Comparison of ENCODE assay signal across 1 cellular context in the genomic region with DNA sequence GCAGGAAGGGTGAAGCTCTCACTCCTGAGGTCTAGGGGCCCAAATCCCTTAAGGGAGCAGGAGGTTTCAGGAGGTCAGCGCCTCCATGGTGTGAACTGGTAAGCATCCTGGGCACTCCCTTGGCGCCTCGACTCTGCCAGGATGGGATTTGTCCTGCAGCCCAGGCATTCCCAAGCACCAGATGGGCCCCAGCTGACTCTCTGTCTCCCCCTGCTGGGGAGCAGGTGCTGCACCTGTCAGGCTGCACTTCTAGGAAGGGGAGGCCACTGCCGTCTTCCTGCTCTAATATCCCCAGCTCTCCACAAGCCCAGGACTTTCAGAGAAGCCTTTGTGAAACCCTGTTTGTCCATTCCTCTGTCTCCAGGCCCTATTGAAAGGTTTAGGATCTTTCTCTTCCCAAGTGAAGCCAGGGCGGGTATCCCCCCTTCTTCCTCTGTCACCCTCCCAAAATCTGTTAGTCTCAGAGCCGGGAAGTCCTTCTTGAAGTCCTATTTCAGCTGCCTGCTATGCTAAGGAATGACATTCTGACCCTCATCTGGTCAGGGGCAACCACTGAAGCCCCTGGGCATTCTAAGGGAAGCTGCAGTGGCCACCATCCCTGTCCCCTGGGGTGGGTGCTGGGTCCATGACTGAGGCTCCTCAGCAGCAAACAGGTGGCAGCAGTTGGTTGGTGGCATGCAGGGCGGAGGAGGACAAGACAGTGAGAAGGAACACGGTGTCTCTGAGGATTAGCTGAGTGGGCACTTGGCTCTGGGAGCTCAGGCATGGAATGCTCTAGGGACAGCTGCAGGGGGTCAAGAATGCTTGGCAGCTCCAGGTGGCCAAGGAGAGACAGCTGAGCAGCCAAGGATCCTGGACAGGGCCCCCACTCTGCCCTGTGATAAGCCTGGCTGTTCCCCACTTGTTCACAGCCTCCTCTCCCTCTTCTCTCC.
TF ChIP-seq lines count a peak whose summit lies in the region.

No MANE protein-coding gene starts in this region.

TF ChIP-seq in H1, 55 proteins besides CTCF, POLR2A, EP300 and RAD21:
- TF ChIP-seq SIN3A (conservative IDR thresholded peaks at IDR 0.05 in 1 of 2, IDR thresholded peaks at IDR 0.05 in 1 of 2; ENCODE audit: low read depth in 1 of 2, low read length in 2 of 2) (0 out of 4 replicates have a peak, but pooled peaks of 1 of the 2 experiments have one; percentile 7), GABPA (IDR thresholded peaks at IDR 0.05; ENCODE audit: borderline replicate concordance, insufficient read depth, low read length) (peak; percentile 38; the same call in 1 of the 2 replicates), TAF7 (optimal IDR thresholded peaks at IDR 0.05; ENCODE audit: borderline replicate concordance, low read depth, low read length) (no peak), ASH2L (IDR thresholded peaks at IDR 0.05; ENCODE audit: low read length) (peak; percentile 19), YY1 (IDR thresholded peaks at IDR 0.05; ENCODE audit: low read depth, low read length) (peak; percentile 59; the same call in 1 of the 2 replicates), SP2 (IDR thresholded peaks at IDR 0.05; ENCODE audit: low read length) (no peak), CHD2 (IDR thresholded peaks at IDR 0.05; ENCODE audit: low read length) (no peak), SP4 (IDR thresholded peaks at IDR 0.05; ENCODE audit: low read length) (0 out of 2 replicates have a peak, but pooled peaks have one; percentile 40), CBX5 (IDR thresholded peaks at IDR 0.05; ENCODE audit: low read depth, low read length) (no peak), TEAD4 (IDR thresholded peaks at IDR 0.05; ENCODE audit: low read depth, low read length) (peak; percentile 63; the same call in 1 of the 2 replicates), KDM1A (IDR thresholded peaks at IDR 0.05; ENCODE audit: borderline replicate concordance, low read length) (no peak), TCF12 (IDR thresholded peaks at IDR 0.05; ENCODE audit: low read depth, low read length) (peak; percentile 88; the same call in 1 of the 2 replicates)
- TF ChIP-seq, protein P1, sequence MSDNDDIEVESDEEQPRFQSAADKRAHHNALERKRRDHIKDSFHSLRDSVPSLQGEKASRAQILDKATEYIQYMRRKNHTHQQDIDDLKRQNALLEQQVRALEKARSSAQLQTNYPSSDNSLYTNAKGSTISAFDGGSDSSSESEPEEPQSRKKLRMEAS (IDR thresholded peaks at IDR 0.05), result peak; percentile 69
